1 cellular context compared by ENCODE assay signal in genomic region chr4:186486172-186486571, GRCh38.
TF ChIP-seq lines count a peak whose summit lies in the region.

No MANE protein-coding gene starts in this region.

TF ChIP-seq in HepG2, 621 proteins besides CTCF, POLR2A, EP300 and RAD21:
- TF ChIP-seq DMTF1 (CRISPR knock-in tag; IDR thresholded peaks at IDR 0.05) (no peak), SNRNP70 (IDR thresholded peaks at IDR 0.05; ENCODE audit: low read depth, low read length) (no peak), ZNF296 (CRISPR knock-in tag; conservative IDR thresholded peaks at IDR 0.05) (no peak), ATF3 (CRISPR knock-in tag; IDR thresholded peaks at IDR 0.05) (no peak), ZBTB33 (CRISPR knock-in tag; IDR thresholded peaks at IDR 0.05) (no peak), RERE (CRISPR knock-in tag; IDR thresholded peaks at IDR 0.05; ENCODE audit: low read depth) (no peak), ZNF780A (CRISPR knock-in tag; IDR thresholded peaks at IDR 0.05) (no peak), ZNF280B (CRISPR knock-in tag; IDR thresholded peaks at IDR 0.05; ENCODE audit: borderline replicate concordance) (no peak), ZNF652 (CRISPR knock-in tag; IDR thresholded peaks at IDR 0.05; ENCODE audit: borderline replicate concordance, low read depth) (no peak), IRF9 (CRISPR knock-in tag; IDR thresholded peaks at IDR 0.05; ENCODE audit: borderline replicate concordance) (no peak), ZBTB2 (CRISPR knock-in tag; IDR thresholded peaks at IDR 0.05; ENCODE audit: low read depth) (no peak), ZNF318 (CRISPR knock-in tag; IDR thresholded peaks at IDR 0.05) (no peak), NFE2 (CRISPR knock-in tag; IDR thresholded peaks at IDR 0.05) (no peak), ELF3 (CRISPR knock-in tag; IDR thresholded peaks at IDR 0.05) (no peak)
